ENCODE assay signal across 11 cellular contexts in the genomic region with DNA sequence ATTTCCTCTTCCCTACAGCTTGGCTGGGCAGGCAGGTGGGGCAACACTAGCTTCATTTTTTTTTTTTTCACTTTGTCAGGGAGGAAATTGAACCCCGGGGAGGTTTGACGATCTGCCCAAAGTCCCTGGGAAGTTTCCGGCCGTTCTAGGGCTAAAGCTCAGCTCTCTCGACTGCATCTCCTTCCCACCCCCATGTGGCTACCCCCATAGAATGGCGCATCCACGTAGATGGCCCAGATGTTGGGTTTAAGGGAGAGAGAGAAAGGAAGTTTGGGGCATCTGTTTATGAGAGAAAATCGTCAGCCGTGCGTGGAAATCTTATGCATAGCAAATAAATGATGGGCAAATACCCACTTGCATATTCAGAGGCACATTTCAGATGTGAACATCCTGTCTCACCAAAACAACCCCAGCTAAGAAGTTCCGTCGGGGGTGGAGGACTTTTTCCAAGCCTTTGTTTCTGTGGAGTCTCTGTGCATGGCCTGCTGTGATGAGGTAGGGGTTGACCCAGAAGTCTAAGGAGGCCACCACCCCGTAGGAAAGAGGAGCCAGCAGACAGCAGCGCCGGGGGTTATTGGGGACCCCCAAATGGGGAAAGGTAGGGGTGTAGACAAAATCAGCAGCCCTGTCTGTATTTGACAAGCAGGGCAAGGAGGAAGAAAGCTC. TPM values are rescaled to one million over a fixed set of nuclear protein-coding genes. Genes with fewer than 3 reads are reported as not detected.
A peak's percentile ranks its signal among the peaks of the same experiment; 100 is the strongest.
DNase-seq lines count a peak whose midpoint lies in the region; ATAC-seq, FAIRE-seq and TF ChIP-seq lines count a peak whose summit lies in the region.
"Had no signal": no experiment of that assay in that cellular context is flagged by ENCODE, and none has a peak within 500 bp of the region (broad histone marks: within the 10 kb centered on the region; RNA-seq: fewer than 3 reads in every experiment).

No MANE protein-coding gene starts in this region.

- peaks cover 3% of the 10 kb centered on the region for H3K36me3 Mint-ChIP-seq in CD4-positive, CD25-positive, alpha-beta regulatory T cell
- peaks cover 2% of the 10 kb centered on the region for H3K36me3 Mint-ChIP-seq in activated naive CD4-positive, alpha-beta T cell treated with anti-CD3 and anti-CD28 coated beads, Interleukin-2, amount 10 ng/mL, durations not matched to agents 7 days and 5 days

- H3K4me1 ChIP-seq in CD4-positive, CD25-positive, alpha-beta regulatory T cell (ENCODE audit: control insufficient read depth, insufficient read depth, low read length, poor library complexity, severe bottlenecking): peaks cover 53% of the 10 kb centered on the region
- H3K4me1 ChIP-seq in neutrophil (ENCODE audit: control insufficient read depth in 1 of 2, insufficient read depth in 1 of 2, low read depth in 1 of 2, low read length in 1 of 2): peaks cover 39% of the 10 kb centered on the region in 2 experiments

- H3K27ac Mint-ChIP-seq in CD4-positive, CD25-positive, alpha-beta regulatory T cell: peak overlapping the region; percentile 99 to 100 (median 99)
- H3K27ac Mint-ChIP-seq in activated naive CD4-positive, alpha-beta T cell treated with anti-CD3 and anti-CD28 coated beads, Interleukin-2, amount 10 ng/mL, durations not matched to agents 7 days and 5 days: peak overlapping the region; percentile 96

- H3K36me3 ChIP-seq in CD4-positive, CD25-positive, alpha-beta regulatory T cell (ENCODE audit: control insufficient read depth, insufficient read depth, low read length): no peaks in the 10 kb centered on the region
- H3K36me3 ChIP-seq in WERI-Rb-1 (no peaks in the 10 kb centered on the region), neutrophil (no peaks in the 10 kb centered on the region)

- H3K27me3 ChIP-seq in CD4-positive, CD25-positive, alpha-beta regulatory T cell (ENCODE audit: control insufficient read depth, insufficient read depth, low read length): no peaks in the 10 kb centered on the region
- H3K27me3 ChIP-seq in WERI-Rb-1 (ENCODE audit: insufficient read depth, low read depth, severe bottlenecking) (no peaks in the 10 kb centered on the region), neutrophil (no peaks in the 10 kb centered on the region)

- H3K27me3 Mint-ChIP-seq in CD4-positive, CD25-positive, alpha-beta regulatory T cell: no peaks in the 10 kb centered on the region
- peaks cover 4% of the 10 kb centered on the region for H3K27me3 Mint-ChIP-seq in activated naive CD4-positive, alpha-beta T cell treated with anti-CD3 and anti-CD28 coated beads, Interleukin-2, amount 10 ng/mL, durations not matched to agents 7 days and 5 days

- TF ChIP-seq CTCF in WERI-Rb-1 (IDR thresholded peaks at IDR 0.05; ENCODE audit: low read depth, low read length) (no peak), neutrophil (IDR thresholded peaks at IDR 0.05) (no peak)

- H3K27ac ChIP-seq in CD4-positive, CD25-positive, alpha-beta regulatory T cell (ENCODE audit: insufficient read depth, low read length, poor library complexity, severe bottlenecking): peak overlapping the region; percentile 84
- H3K27ac ChIP-seq in WERI-Rb-1 (peak overlapping the region; percentile 97), neutrophil (peak overlapping the region; percentile 75)
- H3K27ac ChIP-seq: KMS-11 had no signal

- H3K4me1 Mint-ChIP-seq in CD4-positive, CD25-positive, alpha-beta regulatory T cell: peaks cover 19 to 94% (median 67%) of the 10 kb centered on the region in 4 donors
- peaks cover 58% of the 10 kb centered on the region for H3K4me1 Mint-ChIP-seq in activated naive CD4-positive, alpha-beta T cell treated with anti-CD3 and anti-CD28 coated beads, Interleukin-2, amount 10 ng/mL, durations not matched to agents 7 days and 5 days

- peak overlapping the region; percentile 78 for H3K4me3 ChIP-seq in CD4-positive, CD25-positive, alpha-beta regulatory T cell (ENCODE audit: low read depth, low read length)
- H3K4me3 ChIP-seq in WERI-Rb-1 (ENCODE audit: low read depth, low read length): peak overlapping the region; percentile 24
- H3K4me3 ChIP-seq in neutrophil (ENCODE audit: low read depth in 1 of 2, low read length in 1 of 2): peak overlapping the region; percentile 7 to 30

- peak in 2 of 3 donors; percentile 73 to 77 for DNase-seq in CD4-positive, CD25-positive, alpha-beta regulatory T cell
- no peak for DNase-seq in WERI-Rb-1
- peak; percentile 55 for DNase-seq in activated naive CD4-positive, alpha-beta T cell treated with anti-CD3 and anti-CD28 coated beads, Interleukin-2, amount 10 ng/mL, durations not matched to agents 7 days and 5 days
- no peak for DNase-seq in dedifferentiated amniotic fluid mesenchymal stem cell (ENCODE audit: extremely low spot score)
- DNase-seq in frontal cortex (ENCODE audit: low spot score in 2 of 2): no peak
- DNase-seq: SHP77 had no signal

- no peaks in the 10 kb centered on the region for H3K9me3 ChIP-seq in CD4-positive, CD25-positive, alpha-beta regulatory T cell (ENCODE audit: control insufficient read depth in 2 of 2, low read length in 2 of 2)
- H3K9me3 ChIP-seq in WERI-Rb-1 (ENCODE audit: severe bottlenecking): peaks cover 5% of the 10 kb centered on the region
- H3K9me3 ChIP-seq in neutrophil: no peaks in the 10 kb centered on the region

- H3K9me3 Mint-ChIP-seq in CD4-positive, CD25-positive, alpha-beta regulatory T cell: peaks cover 0 to 2% (median 0%) of the 10 kb centered on the region in 7 donors
- peaks cover 7% of the 10 kb centered on the region for H3K9me3 Mint-ChIP-seq in activated naive CD4-positive, alpha-beta T cell treated with anti-CD3 and anti-CD28 coated beads, Interleukin-2, amount 10 ng/mL, durations not matched to agents 7 days and 5 days

- ATAC-seq in CD4-positive, CD25-positive, alpha-beta regulatory T cell (ENCODE audit: low read depth in 2 of 2): peak; percentile 44 to 53
- no peak for ATAC-seq in GM19397 (IDR thresholded peaks at IDR 0.05; ENCODE audit: unreplicated experiment)
- ATAC-seq in GM21529 (IDR thresholded peaks at IDR 0.05; ENCODE audit: unreplicated experiment): no peak

- no peak for FAIRE-seq in frontal cortex (lab: Jason Lieb, UNC)
- FAIRE-seq: endothelial cell of umbilical vein had no signal

- peak overlapping the region; percentile 77 to 93 (median 87) for H3K4me3 Mint-ChIP-seq in CD4-positive, CD25-positive, alpha-beta regulatory T cell
- peak overlapping the region; percentile 60 for H3K4me3 Mint-ChIP-seq in activated naive CD4-positive, alpha-beta T cell treated with anti-CD3 and anti-CD28 coated beads, Interleukin-2, amount 10 ng/mL, durations not matched to agents 7 days and 5 days

- CTCF ChIA-PET in activated naive CD4-positive, alpha-beta T cell treated with anti-CD3 and anti-CD28 coated beads, Interleukin-2, amount 10 ng/mL, durations not matched to agents 7 days and 5 days (lab: Charles Lee): interaction anchor here (0.7 to 2.9 kb wide), 11 partner anchors 20 to 90 kb away, joined by 3 to 29 read pairs (median 4); a partner anchor contains a TSS

RNA-seq across cellular contexts. Expression of a gene that starts 40.5 kb away (rescaled TPM):
- total RNA-seq in CD4-positive, CD25-positive, alpha-beta regulatory T cell: 90.3 TPM
- 10 to 100 TPM; 15.9 to 22.1 (median 17.6) TPM for polyA plus RNA-seq in CD4-positive, CD25-positive, alpha-beta regulatory T cell
- total RNA-seq in frontal cortex: under 0.01 TPM
- total RNA-seq: endothelial cell of umbilical vein had no signal
- polyA plus RNA-seq: endothelial cell of umbilical vein had no signal

Comparison
In these comparisons a context has a peak if more than half of its experiments do, and no peak if none do; other contexts are left out.
1. ATAC-seq: peak in CD4-positive, CD25-positive, alpha-beta regulatory T cell (2 of 2); none in GM19397 (single experiment) and GM21529 (single experiment).
2. DNase-seq: peak in CD4-positive, CD25-positive, alpha-beta regulatory T cell (2 of 3) and activated naive CD4-positive, alpha-beta T cell treated with anti-CD3 and anti-CD28 coated beads, Interleukin-2, amount 10 ng/mL, durations not matched to agents 7 days and 5 days (single experiment); none in WERI-Rb-1 (single experiment), dedifferentiated amniotic fluid mesenchymal stem cell (single experiment) and frontal cortex (0 of 2).
3. H3K4me3 ChIP-seq: peak in every context shown above with its lines; median percentile 78 in CD4-positive, CD25-positive, alpha-beta regulatory T cell; 24 in WERI-Rb-1; 18 in neutrophil.
4. RNA of a gene that starts 40.5 kb away (total RNA-seq): 90.3 TPM in CD4-positive, CD25-positive, alpha-beta regulatory T cell (single experiment); under 0.01 TPM in frontal cortex (single experiment); every median in the first group is over 10 times any median in the second.
5. Peak in every context shown above with its lines, with median percentiles within 50 percentile points of each other: H3K27ac ChIP-seq.